In genomic region chr20:25407311-25408169, GRCh38 we compare ENCODE assay signal across 8 cellular contexts. TPM values are rescaled to one million over a fixed set of nuclear protein-coding genes. Genes with fewer than 3 reads are reported as not detected.
A peak's percentile ranks its signal among the peaks of the same experiment; 100 is the strongest.
DNase-seq lines count a peak whose midpoint lies in the region; ATAC-seq and TF ChIP-seq lines count a peak whose summit lies in the region.

Gene GINS1 (plus strand): TSS chr20:25407673. CDS start chr20:25407821, 148 bp downstream.

- no peaks in the 10 kb centered on the region for H3K27me3 Mint-ChIP-seq in IgD-negative memory B cell

- H3K4me3 Mint-ChIP-seq in IgD-negative memory B cell = peak within 1 kb of the TSS; percentile 85 to 97 (median 95)

- H3K9me3 Mint-ChIP-seq in IgD-negative memory B cell = peaks cover 6 to 21% (median 11%) of the 10 kb centered on the region in 3 donors

- TF ChIP-seq POLR2A in esophagus muscularis mucosa (IDR thresholded peaks at IDR 0.05; ENCODE audit: low read depth) = no peak

- H3K4me1 Mint-ChIP-seq in IgD-negative memory B cell = peaks cover 8% of the 10 kb centered on the region in 3 donors

- DNase-seq in DMS53 treated with DMSO at 0.1 percent for 48 hours (lab: John Stamatoyannopoulos, UW; ENCODE audit: unreplicated experiment) = peak; percentile 79
- peak; percentile 68 for DNase-seq in OCI-M2 (lab: John Stamatoyannopoulos, UW; ENCODE audit: unreplicated experiment)
- DNase-seq in activated T-cell treated with anti-CD3 and anti-CD28 coated beads for 48 hours (ENCODE audit: low read depth) = peak; percentile 87
- no peak for DNase-seq in esophagus muscularis mucosa (ENCODE audit: extremely low spot score)
- DNase-seq in stimulated activated CD8-positive, alpha-beta memory T cell treated with anti-CD3 and anti-CD28 coated beads, Interleukin-7, amount 100 ng/mL, for 1 hour (ENCODE audit: low read depth in 2 of 2) = peak; percentile 34 to 49

- H3K27me3 ChIP-seq in esophagus muscularis mucosa (no peaks in the 10 kb centered on the region), muscle layer of duodenum (ENCODE audit: low read depth, low read length) (no peaks in the 10 kb centered on the region)

- peaks cover 3% of the 10 kb centered on the region for H3K36me3 Mint-ChIP-seq in IgD-negative memory B cell

- intact Hi-C loops in esophagus muscularis mucosa (cut with DNase I) = no loop called here

- WGBS in esophagus muscularis mucosa = 3% methylated on average over 25 of the region's 56 CpGs

- H3K27ac Mint-ChIP-seq in IgD-negative memory B cell = peak within 1 kb of the TSS; percentile 85 to 96 (median 95)

- TF ChIP-seq EP300 in esophagus muscularis mucosa (IDR thresholded peaks at IDR 0.05) = no peak

- peak; percentile 85 for ATAC-seq in GM21619 (IDR thresholded peaks at IDR 0.05; ENCODE audit: unreplicated experiment)

- H3K4me3 ChIP-seq in esophagus muscularis mucosa (peak within 1 kb of the TSS; percentile 59 to 69 (median 65)), muscle layer of duodenum (ENCODE audit: low read depth in 1 of 2, low read length in 2 of 2) (peak within 1 kb of the TSS; percentile 73 to 90)

- H3K27ac ChIP-seq in esophagus muscularis mucosa (replicated peaks in 1 of 4) = peak within 1 kb of the TSS; percentile 36 to 65 (median 62)
- H3K27ac ChIP-seq in muscle layer of duodenum (ENCODE audit: low read length) = peak within 1 kb of the TSS; percentile 67

- TF ChIP-seq CTCF in esophagus muscularis mucosa (IDR thresholded peaks at IDR 0.05) = no peak

- H3K36me3 ChIP-seq in esophagus muscularis mucosa (no peaks in the 10 kb centered on the region), muscle layer of duodenum (ENCODE audit: control insufficient read depth in 1 of 2, insufficient read depth in 2 of 2, low read length in 2 of 2) (no peaks in the 10 kb centered on the region)

- peaks cover 7 to 17% (median 12%) of the 10 kb centered on the region in 4 donors for H3K4me1 ChIP-seq in esophagus muscularis mucosa
- peaks cover 3 to 10% of the 10 kb centered on the region in 2 donors for H3K4me1 ChIP-seq in muscle layer of duodenum (ENCODE audit: control insufficient read depth in 1 of 2, insufficient read depth in 2 of 2, low read length in 2 of 2)

- H3K9me3 ChIP-seq in esophagus muscularis mucosa (peaks cover 0 to 16% (median 9%) of the 10 kb centered on the region in 4 donors), muscle layer of duodenum (ENCODE audit: control insufficient read depth in 1 of 2, low read length in 2 of 2) (peaks cover 8 to 15% of the 10 kb centered on the region in 2 donors)

RNA-seq across cellular contexts. Expression of gene GINS1, which starts in this region (rescaled TPM):
- 1.2 TPM for polyA plus RNA-seq in IgD-negative memory B cell
- total RNA-seq in esophagus muscularis mucosa = under 1 TPM; 0.33 to 0.63 (median 0.47) TPM
